Comparison of ENCODE assay signal across 8 cellular contexts in the genomic region with DNA sequence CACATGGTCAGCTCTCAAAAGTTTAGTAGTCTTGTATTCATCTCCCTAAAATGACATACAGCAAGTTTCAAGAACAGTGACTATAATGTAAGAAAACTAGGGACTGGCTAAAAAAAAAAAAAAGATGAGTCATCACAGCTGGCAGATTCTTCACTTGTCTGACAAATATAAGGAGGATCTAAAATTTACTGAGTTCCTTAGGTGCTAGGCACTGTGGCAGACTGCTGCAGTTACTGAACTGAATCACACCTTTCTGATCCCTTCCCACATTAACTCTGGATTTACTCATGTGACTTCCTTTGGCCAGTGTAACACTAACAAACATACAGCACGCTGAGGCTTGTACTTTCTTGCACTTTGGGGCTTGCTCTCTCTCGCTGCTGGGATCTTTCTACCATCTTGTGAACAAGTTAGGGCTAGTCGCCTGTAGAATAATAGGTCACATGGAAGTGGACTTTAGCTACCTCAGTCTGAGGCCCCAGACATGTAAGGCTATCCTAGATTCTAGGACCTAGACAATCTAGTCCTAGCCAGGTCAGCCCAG. TPM values are rescaled to one million over a fixed set of nuclear protein-coding genes. Genes with fewer than 3 reads are reported as not detected.
A peak's percentile ranks its signal among the peaks of the same experiment; 100 is the strongest.
DNase-seq lines count a peak whose midpoint lies in the region; ATAC-seq and TF ChIP-seq lines count a peak whose summit lies in the region.

No MANE protein-coding gene starts in this region.

- H4K20me1 ChIP-seq in hepatocyte (ENCODE audit: insufficient read depth, poor library complexity, severe bottlenecking): no peaks in the 10 kb centered on the region
- no peaks in the 10 kb centered on the region for H4K20me1 ChIP-seq in MM.1S (ENCODE audit: insufficient read depth, low read length)

- intact Hi-C loops in left lung (cut with DNase I): no loop called here

- no peaks in the 10 kb centered on the region for H3K79me2 ChIP-seq in hepatocyte
- H3K79me2 ChIP-seq in MM.1S (ENCODE audit: low read length): no peaks in the 10 kb centered on the region

- 81% methylated on average over 3 of the region's 3 CpGs for WGBS in hepatocyte (ENCODE audit: low lambda C conversion rate, missing lambda C conversion rate)

- TF ChIP-seq CTCF in left lung (IDR thresholded peaks at IDR 0.05): no peak
- no peak for TF ChIP-seq CTCF in hepatocyte (IDR thresholded peaks at IDR 0.05; ENCODE audit: poor library complexity)
- no peak for TF ChIP-seq CTCF in MM.1S (IDR thresholded peaks at IDR 0.05; ENCODE audit: low read length)

- H3K36me3 ChIP-seq in left lung (peaks cover 0 to 16% of the 10 kb centered on the region in 2 donors), hepatocyte (replicated peaks; ENCODE audit: insufficient read depth, low read depth) (no peaks in the 10 kb centered on the region), MM.1S (replicated peaks; ENCODE audit: insufficient read depth, low read length) (no peaks in the 10 kb centered on the region)
- H3K36me3 ChIP-seq in effector memory CD4-positive, alpha-beta T cell (ENCODE audit: control insufficient read depth, insufficient read depth, low read length): no peaks in the 10 kb centered on the region

- H3K9me3 ChIP-seq in left lung: no peaks in the 10 kb centered on the region
- no peaks in the 10 kb centered on the region for H3K9me3 ChIP-seq in hepatocyte (ENCODE audit: low read depth)
- H3K9me3 ChIP-seq in MM.1S (replicated peaks; ENCODE audit: insufficient read depth, low read length): no peaks in the 10 kb centered on the region
- no peaks in the 10 kb centered on the region for H3K9me3 ChIP-seq in effector memory CD4-positive, alpha-beta T cell (ENCODE audit: control insufficient read depth, low read length)

- H3K9me2 ChIP-seq in hepatocyte (replicated peaks; ENCODE audit: insufficient read depth): no peaks in the 10 kb centered on the region
- H3K9me2 ChIP-seq in MM.1S (replicated peaks; ENCODE audit: insufficient read depth, low read length): no peaks in the 10 kb centered on the region

- H3K4me3 ChIP-seq in left lung (no peak overlapping the region), hepatocyte (no peak overlapping the region), MM.1S (ENCODE audit: low read length) (no peak overlapping the region)
- H3K4me3 ChIP-seq in effector memory CD4-positive, alpha-beta T cell (ENCODE audit: insufficient read depth, low read depth, low read length, poor library complexity, severe bottlenecking): no peak overlapping the region

- H3K27ac ChIP-seq in left lung (peak overlapping the region in 1 of 2 donors; percentile 79), hepatocyte (no peak overlapping the region), MM.1S (ENCODE audit: low read length) (no peak overlapping the region)
- no peak overlapping the region for H3K27ac ChIP-seq in effector memory CD4-positive, alpha-beta T cell (ENCODE audit: insufficient read depth, low read length, poor library complexity, severe bottlenecking)

- DNase-seq in DMS 273 (lab: John Stamatoyannopoulos, UW; ENCODE audit: unreplicated experiment) (peak; percentile 32), DMS 273 treated with DMSO at 0.1 percent for 48 hours (lab: John Stamatoyannopoulos, UW) (no peak), Kasumi-1 (lab: John Stamatoyannopoulos, UW) (peak; percentile 48 to 54), amniotic epithelial cell (ENCODE audit: low read depth) (peak; percentile 68), left lung (no peak), hepatocyte (ENCODE audit: low spot score) (no peak), MM.1S (no peak)
- DNase-seq in effector memory CD4-positive, alpha-beta T cell: no peak

- no peaks in the 10 kb centered on the region for H3F3A ChIP-seq in MM.1S (ENCODE audit: insufficient read depth, low read length)

- H3K9ac ChIP-seq in MM.1S (ENCODE audit: low read length): no peak overlapping the region

- no peaks in the 10 kb centered on the region for H3K27me3 ChIP-seq in left lung
- no peaks in the 10 kb centered on the region for H3K27me3 ChIP-seq in hepatocyte
- no peaks in the 10 kb centered on the region for H3K27me3 ChIP-seq in MM.1S (replicated peaks; ENCODE audit: insufficient read depth, low read length)
- H3K27me3 ChIP-seq in effector memory CD4-positive, alpha-beta T cell (replicated peaks; ENCODE audit: control insufficient read depth, insufficient read depth, low read length, poor library complexity, severe bottlenecking): no peaks in the 10 kb centered on the region

- H3K4me1 ChIP-seq in left lung: peaks cover 6 to 36% of the 10 kb centered on the region in 2 donors
- H3K4me1 ChIP-seq in hepatocyte (ENCODE audit: insufficient read depth): no peaks in the 10 kb centered on the region
- no peaks in the 10 kb centered on the region for H3K4me1 ChIP-seq in MM.1S (ENCODE audit: low read length)
- no peaks in the 10 kb centered on the region for H3K4me1 ChIP-seq in effector memory CD4-positive, alpha-beta T cell (ENCODE audit: control insufficient read depth, insufficient read depth, low read length, poor library complexity, severe bottlenecking)

- ATAC-seq in left lung: peak; percentile 74

- H3K4me2 ChIP-seq in hepatocyte (no peak overlapping the region), MM.1S (ENCODE audit: low read depth, low read length) (no peak overlapping the region)

- H2AFZ ChIP-seq in hepatocyte (no peak overlapping the region), MM.1S (ENCODE audit: low read length) (no peak overlapping the region)

RNA-seq across cellular contexts. Expression of a gene that starts 32.1 kb away (rescaled TPM):
- total RNA-seq in left lung (10 to 100 TPM; 30.4 to 50.4 TPM), hepatocyte (19.8 and 24.7 TPM in 2 replicates)
- polyA plus RNA-seq in hepatocyte: 20.9 and 23.4 TPM in 2 replicates

Comparison
In these comparisons a context has a peak if more than half of its experiments do, and no peak if none do; other contexts are left out.
1. DNase-seq: peak in DMS 273 (single experiment), Kasumi-1 (2 of 2) and amniotic epithelial cell (single experiment); none in DMS 273 treated with DMSO at 0.1 percent for 48 hours (single experiment), left lung (0 of 2), hepatocyte (single experiment), MM.1S (single experiment) and effector memory CD4-positive, alpha-beta T cell (0 of 3).